ENCODE assay signal across 8 cellular contexts in genomic region chr6:136822051-136822378, GRCh38. TPM values are rescaled to one million over a fixed set of nuclear protein-coding genes. Genes with fewer than 3 reads are reported as not detected.
A peak's percentile ranks its signal among the peaks of the same experiment; 100 is the strongest.
DNase-seq lines count a peak whose midpoint lies in the region; FAIRE-seq and TF ChIP-seq lines count a peak whose summit lies in the region.

No MANE protein-coding gene starts in this region.

- H3K4me3 ChIP-seq in GM12865 (ENCODE audit: low read depth, low read length) (peak overlapping the region; percentile 93), SJCRH30 (peak overlapping the region; percentile 73), ectodermal cell (ENCODE audit: insufficient read depth, low read depth, low read length) (peak overlapping the region; percentile 60), muscle layer of duodenum (ENCODE audit: low read depth in 1 of 2, low read length in 2 of 2) (peak overlapping the region; percentile 79 to 96), tibial nerve (peak overlapping the region; percentile 63 to 96 (median 71))

- no peak for TF ChIP-seq POLR2A in tibial nerve (IDR thresholded peaks at IDR 0.05)

- no peaks in the 10 kb centered on the region; the same call in 1 of the 2 replicates for H3K9me3 ChIP-seq in SJCRH30 (replicated peaks)
- H3K9me3 ChIP-seq in ectodermal cell (ENCODE audit: control insufficient read depth, low read length), result no peaks in the 10 kb centered on the region
- no peaks in the 10 kb centered on the region for H3K9me3 ChIP-seq in muscle layer of duodenum (ENCODE audit: control insufficient read depth in 1 of 2, low read length in 2 of 2)
- H3K9me3 ChIP-seq in tibial nerve, result no peaks in the 10 kb centered on the region

- WGBS in ectodermal cell, 2 experiments, result 53 to 56% methylated on average over 11 of the region's 11 CpGs
- 0 to 2% methylated on average over 11 of the region's 11 CpGs for WGBS in tibial nerve, 2 donors

- H3K27ac ChIP-seq in SJCRH30 (peak overlapping the region; percentile 64), ectodermal cell (ENCODE audit: insufficient read depth, low read depth, low read length, poor library complexity, severe bottlenecking) (no peak overlapping the region), muscle layer of duodenum (ENCODE audit: low read length) (peak overlapping the region; percentile 85), tibial nerve (peak overlapping the region; percentile 89 to 94 (median 92))

- no peaks in the 10 kb centered on the region for H3K27me3 ChIP-seq in SJCRH30
- H3K27me3 ChIP-seq in ectodermal cell (ENCODE audit: control insufficient read depth, insufficient read depth, low read length, poor library complexity, severe bottlenecking), result peaks cover 9% of the 10 kb centered on the region
- no peaks in the 10 kb centered on the region for H3K27me3 ChIP-seq in muscle layer of duodenum (ENCODE audit: low read depth, low read length)
- no peaks in the 10 kb centered on the region for H3K27me3 ChIP-seq in tibial nerve

- CTCF ChIA-PET in HEK293T (lab: Yijun Ruan, JAX), result interaction anchor here (0.6 kb wide), 1 partner anchor 22 kb away, joined by 3 read pairs; no protein-coding TSS in a partner anchor

- H3K36me3 ChIP-seq in SJCRH30, result 0 out of 2 replicates have a peak, but pooled peaks cover 2% of the 10 kb centered on the region
- peaks cover 8% of the 10 kb centered on the region for H3K36me3 ChIP-seq in ectodermal cell (ENCODE audit: control insufficient read depth, insufficient read depth, low read length)
- H3K36me3 ChIP-seq in muscle layer of duodenum (ENCODE audit: control insufficient read depth in 1 of 2, insufficient read depth in 2 of 2, low read length in 2 of 2), result peaks cover 8 to 14% of the 10 kb centered on the region in 2 donors
- peaks cover 0 to 19% (median 0%) of the 10 kb centered on the region in 3 donors for H3K36me3 ChIP-seq in tibial nerve

- DNase-seq in GM12865 (ENCODE audit: low read depth) (no peak), HEK293T (ENCODE audit: extremely low spot score) (peak; percentile 14), SJCRH30 (no peak), tibial nerve (ENCODE audit: low spot score in 2 of 2) (no peak), NCI-H1436 (lab: John Stamatoyannopoulos, UW) (no peak), HTR-8/SVneo (ENCODE audit: insufficient read length, low spot score) (no peak)

- TF ChIP-seq CTCF in GM12865 (IDR thresholded peaks at IDR 0.05; ENCODE audit: insufficient read depth, low read depth, low read length, missing control alignments) (no peak), tibial nerve (IDR thresholded peaks at IDR 0.05) (no peak)

- POLR2A ChIA-PET in HEK293T (lab: Yijun Ruan, JAX), result interaction anchor here (0.6 to 1.3 kb wide), 3 partner anchors 11 to 532 kb away, joined by 3 to 6 read pairs (median 3); partner anchors contain the start of genes BCLAF1 and MAP3K5

- no peak for TF ChIP-seq EP300 in tibial nerve (IDR thresholded peaks at IDR 0.05)

- no peak for FAIRE-seq in HTR-8/SVneo (lab: Jason Lieb, UNC)

- peaks cover 9% of the 10 kb centered on the region; the same call in 1 of the 2 replicates for H3K4me1 ChIP-seq in SJCRH30
- H3K4me1 ChIP-seq in ectodermal cell (ENCODE audit: control insufficient read depth, insufficient read depth, low read length), result no peaks in the 10 kb centered on the region
- H3K4me1 ChIP-seq in muscle layer of duodenum (ENCODE audit: control insufficient read depth in 1 of 2, insufficient read depth in 2 of 2, low read length in 2 of 2), result peaks cover 0 to 5% of the 10 kb centered on the region in 2 donors
- H3K4me1 ChIP-seq in tibial nerve, result peaks cover 0 to 12% (median 0%) of the 10 kb centered on the region in 4 donors

TF ChIP-seq in HEK293T, 16 proteins besides CTCF, POLR2A, EP300 and RAD21:
- TF ChIP-seq, protein P1, sequence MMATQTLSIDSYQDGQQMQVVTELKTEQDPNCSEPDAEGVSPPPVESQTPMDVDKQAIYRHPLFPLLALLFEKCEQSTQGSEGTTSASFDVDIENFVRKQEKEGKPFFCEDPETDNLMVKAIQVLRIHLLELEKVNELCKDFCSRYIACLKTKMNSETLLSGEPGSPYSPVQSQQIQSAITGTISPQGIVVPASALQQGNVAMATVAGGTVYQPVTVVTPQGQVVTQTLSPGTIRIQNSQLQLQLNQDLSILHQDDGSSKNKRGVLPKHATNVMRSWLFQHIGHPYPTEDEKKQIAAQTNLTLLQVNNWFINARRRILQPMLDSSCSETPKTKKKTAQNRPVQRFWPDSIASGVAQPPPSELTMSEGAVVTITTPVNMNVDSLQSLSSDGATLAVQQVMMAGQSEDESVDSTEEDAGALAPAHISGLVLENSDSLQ (IDR thresholded peaks at IDR 0.05), result no peak
- peak; percentile 83 for TF ChIP-seq L3MBTL2 (conservative IDR thresholded peaks at IDR 0.05)

RNA-seq across cellular contexts. Expression of gene PEX7, which starts 0.4 kb away (rescaled TPM):
- 3.6 and 3.9 TPM in 2 replicates for total RNA-seq in SJCRH30 (2014; rRNA removed; shearing (Covaris generic))
- 6.6 TPM for polyA plus RNA-seq in ectodermal cell (2013, experiment 1 of 4)
- polyA plus RNA-seq in ectodermal cell (2013, experiment 2 of 4), result 6.9 TPM
- 8.2 TPM for polyA plus RNA-seq in ectodermal cell (2013, experiment 3 of 4)
- 6.6 TPM for polyA plus RNA-seq in ectodermal cell (2013, experiment 4 of 4)
- total RNA-seq in tibial nerve, result 10 to 100 TPM in 1 of 4 donors, 1 to 10 TPM in 3; 5.0 to 10.7 (median 8.8) TPM

RNA-seq across cellular contexts. Expression of gene MAP3K5, which starts 29.7 kb away (rescaled TPM):
- total RNA-seq in SJCRH30 (2014; rRNA removed; shearing (Covaris generic)), result 15.2 and 15.9 TPM in 2 replicates
- polyA plus RNA-seq in ectodermal cell (2013, experiment 1 of 4), result 0.56 TPM
- 0.44 TPM for polyA plus RNA-seq in ectodermal cell (2013, experiment 2 of 4)
- polyA plus RNA-seq in ectodermal cell (2013, experiment 3 of 4), result 0.75 TPM
- 0.24 TPM for polyA plus RNA-seq in ectodermal cell (2013, experiment 4 of 4)
- 10 to 100 TPM; 26.9 to 64.5 (median 34.0) TPM for total RNA-seq in tibial nerve
